Comparison of ENCODE assay signal across 1 cellular context in genomic region chr7:140017034-140017433, GRCh38.
A peak's percentile ranks its signal among the peaks of the same experiment; 100 is the strongest.
TF ChIP-seq lines count a peak whose summit lies in the region.

No MANE protein-coding gene starts in this region.

TF ChIP-seq in HepG2, 621 proteins besides CTCF, POLR2A, EP300 and RAD21 (continued from another document):
- TF ChIP-seq ZBTB33 (CRISPR knock-in tag; IDR thresholded peaks at IDR 0.05) (peak; percentile 31; the same call in 1 of the 2 replicates), ZC3H13 (CRISPR knock-in tag; IDR thresholded peaks at IDR 0.05) (0 out of 2 replicates have a peak, but pooled peaks have one; percentile 26), ZNF782 (CRISPR knock-in tag; IDR thresholded peaks at IDR 0.05; ENCODE audit: borderline replicate concordance) (no peak), ZNF552 (CRISPR knock-in tag; IDR thresholded peaks at IDR 0.05; ENCODE audit: borderline replicate concordance) (no peak)
